In the genomic region with DNA sequence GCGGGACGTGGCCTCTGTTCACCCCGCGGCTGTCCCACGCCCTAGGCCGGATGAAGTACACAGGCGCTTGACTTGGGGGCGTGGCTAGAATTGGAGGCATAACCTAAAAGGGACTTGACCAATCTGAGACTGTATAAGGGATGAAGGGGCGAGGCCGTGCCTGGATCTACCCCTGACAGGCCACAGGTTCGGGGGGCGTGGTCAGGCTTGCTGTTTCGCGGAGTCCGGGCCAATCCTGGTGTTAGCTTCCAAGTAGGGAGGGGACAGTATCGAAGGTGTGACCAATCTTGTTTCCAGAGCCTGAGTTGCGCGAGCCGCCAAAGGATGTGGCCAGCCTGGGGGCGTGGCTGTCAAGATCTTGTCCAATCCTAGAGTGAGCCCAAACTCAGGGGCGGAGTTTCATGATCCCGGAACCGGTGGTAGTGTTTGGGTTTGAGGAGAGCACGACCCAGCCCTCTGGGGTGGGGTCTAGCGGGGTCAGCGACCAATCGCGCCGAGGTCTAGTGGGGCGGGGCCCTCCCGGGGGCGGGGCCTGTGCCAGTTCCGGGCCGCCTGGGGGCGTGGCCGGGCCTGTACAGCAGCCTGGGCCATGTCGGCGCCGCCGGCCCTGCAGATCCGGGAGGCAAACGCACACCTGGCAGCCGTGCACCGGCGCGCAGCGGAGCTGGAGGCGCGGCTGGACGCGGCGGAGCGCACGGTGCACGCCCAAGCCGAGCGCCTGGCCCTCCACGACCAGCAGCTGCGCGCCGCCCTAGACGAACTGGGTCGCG, we compare ENCODE assay signal across 8 cellular contexts. TPM values are rescaled to one million over a fixed set of nuclear protein-coding genes. Genes with fewer than 3 reads are reported as not detected.
DNase-seq lines count a peak whose midpoint lies in the region; ATAC-seq and TF ChIP-seq lines count a peak whose summit lies in the region.

Gene VMAC, plus strand, starts transcription at position 571 of the 770 bp plus-strand sequence. Its CDS starts 19 bp downstream, at position 590.

- ATAC-seq in GM21786 (IDR thresholded peaks at IDR 0.05; ENCODE audit: unreplicated experiment) (peak; percentile 78), Panc1 (peak; percentile 91)

- POLR2A ChIA-PET in Panc1 (lab: Charles Lee), result no interaction called here

- peak within 1 kb of the TSS; percentile 83 for H3K27ac ChIP-seq in KMS-11
- peak within 1 kb of the TSS; percentile 91 for H3K27ac ChIP-seq in Panc1 (ENCODE audit: low read length)
- peak within 1 kb of the TSS; percentile 94 to 97 (median 96) for H3K27ac ChIP-seq in esophagus squamous epithelium
- peak within 1 kb of the TSS; percentile 90 for H3K27ac ChIP-seq in muscle layer of duodenum (ENCODE audit: low read length)

- no peaks in the 10 kb centered on the region for H3K36me3 ChIP-seq in KMS-11 (ENCODE audit: insufficient read depth)
- H3K36me3 ChIP-seq in Panc1 (ENCODE audit: control insufficient read depth, insufficient read depth, low read length), result no peaks in the 10 kb centered on the region; the same call in 1 of the 2 replicates
- H3K36me3 ChIP-seq in esophagus squamous epithelium, result peaks cover 0 to 37% (median 0%) of the 10 kb centered on the region in 3 donors
- H3K36me3 ChIP-seq in muscle layer of duodenum (ENCODE audit: control insufficient read depth in 1 of 2, insufficient read depth in 2 of 2, low read length in 2 of 2), result peaks cover 0 to 7% of the 10 kb centered on the region in 2 donors

- intact Hi-C loops in Panc1 (cut with micrococcal nuclease; ENCODE audit: unreplicated experiment) (no loop called here), esophagus squamous epithelium (cut with DNase I) (no loop called here)

- no peaks in the 10 kb centered on the region; the same call in 1 of the 2 replicates for H4K20me1 ChIP-seq in KMS-11 (ENCODE audit: insufficient read depth)

- H3K9me3 ChIP-seq in Panc1 (ENCODE audit: control insufficient read depth, insufficient read depth, low read depth, low read length), result no peaks in the 10 kb centered on the region
- no peaks in the 10 kb centered on the region for H3K9me3 ChIP-seq in esophagus squamous epithelium
- no peaks in the 10 kb centered on the region for H3K9me3 ChIP-seq in muscle layer of duodenum (ENCODE audit: control insufficient read depth in 1 of 2, low read length in 2 of 2)

- in situ Hi-C loops in Panc1 (cut with HindIII; ENCODE audit: low pct_unique_long_range_greater_than_20kb, low sequenced_read_pairs), result no loop called here

- H3K9ac ChIP-seq in KMS-11, result peak within 1 kb of the TSS; percentile 97

- DNase-seq in DMS79 treated with DMSO at 0.1 percent for 48 hours (lab: John Stamatoyannopoulos, UW) (peak; percentile 99), Panc1 (ENCODE audit: low read depth, low spot score) (peak; percentile 97), activated T-helper 1 cell treated with Interleukin-2 at 50 U/mL for 16 hours (ENCODE audit: low read depth) (peak; percentile 100), esophagus squamous epithelium (lab: John Stamatoyannopoulos, UW) (peak; percentile 100)
- peak; percentile 100 for DNase-seq in stimulated activated CD8-positive, alpha-beta memory T cell treated with anti-CD3 and anti-CD28 coated beads, Interleukin-7, amount 100 ng/mL, for 24 hours (ENCODE audit: low read depth)

- H3K4me3 ChIP-seq in KMS-11 (IDR thresholded peaks at IDR 0.05; ENCODE audit: insufficient read depth, low read depth, low read length), result no peak within 1 kb of the TSS
- H3K4me3 ChIP-seq in Panc1 (ENCODE audit: low read depth in 2 of 2, low read length in 2 of 2), result peak within 1 kb of the TSS; percentile 83 to 99
- H3K4me3 ChIP-seq in esophagus squamous epithelium, result peak within 1 kb of the TSS; percentile 79 to 100 (median 90)
- H3K4me3 ChIP-seq in muscle layer of duodenum (ENCODE audit: low read depth in 1 of 2, low read length in 2 of 2), result peak within 1 kb of the TSS; percentile 91 to 95

- 0% methylated on average over 7 to 8 of the region's 64 CpGs for WGBS in esophagus squamous epithelium, 2 donors

- peaks cover 9% of the 10 kb centered on the region for H3K4me1 ChIP-seq in KMS-11 (ENCODE audit: low read depth, poor library complexity, severe bottlenecking)
- no peaks in the 10 kb centered on the region for H3K4me1 ChIP-seq in Panc1 (ENCODE audit: control insufficient read depth, insufficient read depth, low read length)
- H3K4me1 ChIP-seq in esophagus squamous epithelium, result peaks cover 12 to 79% (median 24%) of the 10 kb centered on the region in 3 donors
- H3K4me1 ChIP-seq in muscle layer of duodenum (ENCODE audit: control insufficient read depth in 1 of 2, insufficient read depth in 2 of 2, low read length in 2 of 2), result peaks cover 0 to 26% of the 10 kb centered on the region in 2 donors

- H3K79me2 ChIP-seq in KMS-11 (ENCODE audit: insufficient read depth, low read depth), result peaks cover 40% of the 10 kb centered on the region

- peak within 1 kb of the TSS; percentile 77 for H2AFZ ChIP-seq in KMS-11 (ENCODE audit: low read depth)

- H3K4me2 ChIP-seq in KMS-11, result peak within 1 kb of the TSS; percentile 60

- no TSS peak for BruUV-seq in Panc1 (replicated peaks; lab: Mats Ljungman, UMichigan)

- CTCF ChIA-PET in Panc1 (lab: Charles Lee), result interaction anchor here (1.2 kb wide), 1 partner anchor 101 kb away, joined by 6 read pairs; no protein-coding TSS in a partner anchor

- TF ChIP-seq CTCF in KMS-11 (conservative IDR thresholded peaks at IDR 0.05; ENCODE audit: low read depth, low read length) (no peak), Panc1 (IDR thresholded peaks at IDR 0.05) (no peak), esophagus squamous epithelium (IDR thresholded peaks at IDR 0.05) (peak in 3 of 6 experiments; percentile 5 to 10 (median 9))

- H3K27me3 ChIP-seq in KMS-11 (ENCODE audit: insufficient read depth, low read depth), result no peaks in the 10 kb centered on the region
- H3K27me3 ChIP-seq in Panc1 (ENCODE audit: control insufficient read depth, insufficient read depth, low read length), result no peaks in the 10 kb centered on the region
- no peaks in the 10 kb centered on the region for H3K27me3 ChIP-seq in esophagus squamous epithelium
- H3K27me3 ChIP-seq in muscle layer of duodenum (ENCODE audit: low read depth, low read length), result no peaks in the 10 kb centered on the region

- peak in 2 of 4 donors; percentile 56 to 67 for TF ChIP-seq POLR2A in esophagus squamous epithelium (IDR thresholded peaks at IDR 0.05)

RNA-seq across cellular contexts. Expression of gene VMAC, which starts in this region (rescaled TPM):
- 5.2 TPM for total RNA-seq in Panc1 (2021; ENCODE audit: unreplicated experiment)
- polyA plus RNA-seq in Panc1 (2012; ENCODE audit: insufficient read length), result 3.6 TPM
- 1 to 10 TPM; 3.1 to 8.6 (median 5.6) TPM for total RNA-seq in esophagus squamous epithelium
